10 cellular contexts compared by ENCODE assay signal in genomic region chr16:165218-165538, GRCh38. TPM values are rescaled to one million over a fixed set of nuclear protein-coding genes. Genes with fewer than 3 reads are reported as not detected.
A peak's percentile ranks its signal among the peaks of the same experiment; 100 is the strongest.
DNase-seq lines count a peak whose midpoint lies in the region; TF ChIP-seq lines count a peak whose summit lies in the region.
"Had no signal": no experiment of that assay in that cellular context is flagged by ENCODE, and none has a peak within 500 bp of the region (broad histone marks: within the 10 kb centered on the region; RNA-seq: fewer than 3 reads in every experiment).

No MANE protein-coding gene starts in this region.

- H3K4me3 Mint-ChIP-seq in IgD-negative memory B cell (peak overlapping the region in 3 of 4 donors; percentile 41 to 68 (median 59)), endothelial cell (ENCODE audit: unreplicated experiment) (no peak overlapping the region)

- DNase-seq in AG20443 (ENCODE audit: low spot score), result peak; percentile 12
- DNase-seq in endothelial cell (ENCODE audit: low spot score), result no peak
- no peak for DNase-seq in stimulated activated CD4-positive, alpha-beta T cell treated with anti-CD3 and anti-CD28 coated beads, Interleukin-1b, Interleukin-23, amount 100 ng/mL, for 48 hours
- no peak for DNase-seq in dedifferentiated amniotic fluid mesenchymal stem cell (ENCODE audit: extremely low spot score)
- DNase-seq: DND-41; effector CD4-positive, alpha-beta T cell; midbrain had no signal

- no peak for TF ChIP-seq CTCF in endothelial cell (IDR thresholded peaks at IDR 0.05; ENCODE audit: unreplicated experiment)

- H3K27me3 Mint-ChIP-seq in IgD-negative memory B cell (peaks cover 39% of the 10 kb centered on the region), endothelial cell (ENCODE audit: unreplicated experiment) (peaks cover 25% of the 10 kb centered on the region)

- peaks cover 0 to 2% (median 1%) of the 10 kb centered on the region in 3 donors for H3K4me1 Mint-ChIP-seq in IgD-negative memory B cell
- H3K4me1 Mint-ChIP-seq in endothelial cell (ENCODE audit: unreplicated experiment), result no peaks in the 10 kb centered on the region

- H3K27ac Mint-ChIP-seq in IgD-negative memory B cell (peak overlapping the region in 2 of 3 donors; percentile 42 to 62), endothelial cell (ENCODE audit: unreplicated experiment) (no peak overlapping the region)

- H3K4me3 ChIP-seq in iPS-18c (ENCODE audit: insufficient read depth, low read depth, low read length), result peak overlapping the region; percentile 40

- H3K36me3 Mint-ChIP-seq in IgD-negative memory B cell (no peaks in the 10 kb centered on the region), endothelial cell (ENCODE audit: low read depth, unreplicated experiment) (no peaks in the 10 kb centered on the region)

- H3K9me3 ChIP-seq in iPS-18c (ENCODE audit: control insufficient read depth, insufficient read depth, low read length), result peaks cover 2% of the 10 kb centered on the region

- H3K9me3 Mint-ChIP-seq in IgD-negative memory B cell (no peaks in the 10 kb centered on the region), endothelial cell (ENCODE audit: unreplicated experiment) (no peaks in the 10 kb centered on the region)

RNA-seq across cellular contexts. Expression of gene HBM, which starts 0.6 kb away (rescaled TPM):
- polyA plus RNA-seq in IgD-negative memory B cell, result not detected
- not detected for total RNA-seq in endothelial cell (ENCODE audit: unreplicated experiment)
- total RNA-seq: SK-MEL-5 had no signal

RNA-seq across cellular contexts. Expression of gene HBA2, which starts 7.5 kb away (rescaled TPM):
- polyA plus RNA-seq in IgD-negative memory B cell, result 88.3 TPM
- total RNA-seq in endothelial cell (ENCODE audit: unreplicated experiment), result not detected
- total RNA-seq: SK-MEL-5 had no signal

RNA-seq across cellular contexts. Expression of gene HBA1, which starts 11.3 kb away (rescaled TPM):
- 12.1 TPM for polyA plus RNA-seq in IgD-negative memory B cell
- total RNA-seq in endothelial cell (ENCODE audit: unreplicated experiment), result not detected
- total RNA-seq: SK-MEL-5 had no signal

RNA-seq across cellular contexts. Expression of gene HBZ, which starts 12.7 kb away (rescaled TPM):
- not detected for polyA plus RNA-seq in IgD-negative memory B cell
- not detected for total RNA-seq in endothelial cell (ENCODE audit: unreplicated experiment)
- total RNA-seq: SK-MEL-5 had no signal

RNA-seq across cellular contexts. Expression of gene HBQ1, which starts 15.1 kb away (rescaled TPM):
- not detected for polyA plus RNA-seq in IgD-negative memory B cell
- total RNA-seq in endothelial cell (ENCODE audit: unreplicated experiment), result not detected
